26 cellular contexts compared by ENCODE assay signal in genomic region chr3:157051625-157052024, GRCh38.
DNase-seq lines count a peak whose midpoint lies in the region; ATAC-seq, FAIRE-seq and TF ChIP-seq lines count a peak whose summit lies in the region.
"Had no signal": no experiment of that assay in that cellular context is flagged by ENCODE, and none has a peak within 500 bp of the region (broad histone marks: within the 10 kb centered on the region; RNA-seq: fewer than 3 reads in every experiment).

No MANE protein-coding gene starts in this region.

- no peak for ATAC-seq in GM19023 (IDR thresholded peaks at IDR 0.05; ENCODE audit: unreplicated experiment)
- ATAC-seq in left lung: no peak
- no peak for ATAC-seq in stimulated activated naive B cell treated with anti-CD40 and anti-IgM and Interleukin-4, amounts not matched to agents 10 μg/mL and 1 μg/mL and 100 μg/mL, for 72 hours (replicated peaks)
- no peak for ATAC-seq in HG03280 (IDR thresholded peaks at IDR 0.05; ENCODE audit: unreplicated experiment)

- TF ChIP-seq POLR2A in GM12891 (IDR thresholded peaks at IDR 0.05; ENCODE audit: low read depth, low read length): no peak

- in situ Hi-C loops in SK-MEL-5 (cut with HindIII; ENCODE audit: low pct_unique_long_range_greater_than_20kb, low sequenced_read_pairs): no loop called here

- H3K4me1 Mint-ChIP-seq in stimulated activated naive B cell treated with anti-CD40 and anti-IgM and Interleukin-4, amounts not matched to agents 10 μg/mL and 1 μg/mL and 100 μg/mL, for 72 hours: peaks cover 2 to 7% of the 10 kb centered on the region in 2 donors
- H3K4me1 Mint-ChIP-seq: CD14-positive monocyte had no signal

- TF ChIP-seq CTCF in left lung (IDR thresholded peaks at IDR 0.05): no peak

- H3K36me3 Mint-ChIP-seq in stimulated activated naive B cell treated with anti-CD40 and anti-IgM and Interleukin-4, amounts not matched to agents 10 μg/mL and 1 μg/mL and 100 μg/mL, for 72 hours: no peaks in the 10 kb centered on the region
- H3K36me3 Mint-ChIP-seq: CD14-positive monocyte had no signal

- H3K36me3 ChIP-seq in ACC112 (ENCODE audit: insufficient read depth, low read length) (no peaks in the 10 kb centered on the region), left lung (no peaks in the 10 kb centered on the region)
- H3K36me3 ChIP-seq: BE2C; BLaER1 treated with 17β-estradiol and CSF1 and Interleukin-3, amounts not matched to agents 10 nM and 100 nM had no signal

- H3K27me3 Mint-ChIP-seq in stimulated activated naive B cell treated with anti-CD40 and anti-IgM and Interleukin-4, amounts not matched to agents 10 μg/mL and 1 μg/mL and 100 μg/mL, for 72 hours: no peaks in the 10 kb centered on the region

- peaks cover 0 to 2% of the 10 kb centered on the region in 2 donors for H3K9me3 Mint-ChIP-seq in stimulated activated naive B cell treated with anti-CD40 and anti-IgM and Interleukin-4, amounts not matched to agents 10 μg/mL and 1 μg/mL and 100 μg/mL, for 72 hours
- H3K9me3 Mint-ChIP-seq: CD4-positive, alpha-beta T cell had no signal

- no peak overlapping the region for H3K27ac Mint-ChIP-seq in stimulated activated naive B cell treated with anti-CD40 and anti-IgM and Interleukin-4, amounts not matched to agents 10 μg/mL and 1 μg/mL and 100 μg/mL, for 72 hours
- H3K27ac Mint-ChIP-seq: CD14-positive monocyte; CD4-positive, alpha-beta T cell had no signal

- no peaks in the 10 kb centered on the region for H3K27me3 ChIP-seq in ACC112 (ENCODE audit: insufficient read depth, low read length)
- no peaks in the 10 kb centered on the region for H3K27me3 ChIP-seq in left lung
- H3K27me3 ChIP-seq: BE2C; BLaER1 treated with 17β-estradiol and CSF1 and Interleukin-3, amounts not matched to agents 10 nM and 100 nM had no signal

- H3K4me1 ChIP-seq in ACC112 (ENCODE audit: control insufficient read depth, insufficient read depth, low read length, unreplicated experiment) (peaks cover 3% of the 10 kb centered on the region), left lung (no peaks in the 10 kb centered on the region)
- H3K4me1 ChIP-seq: BE2C, Caco-2 had no signal

- H3K79me2 ChIP-seq in ACC112 (ENCODE audit: control insufficient read depth, insufficient read depth, low read length, unreplicated experiment): no peaks in the 10 kb centered on the region

- FAIRE-seq in GM12891 (lab: Jason Lieb, UNC): peak; percentile 54
- FAIRE-seq: A204.1, GM12878, H1 had no signal

- H3K27ac ChIP-seq in ACC112 (ENCODE audit: low read depth, low read length): no peak overlapping the region
- H3K27ac ChIP-seq in left lung: no peak overlapping the region
- H3K27ac ChIP-seq: 22Rv1; BLaER1 treated with 17β-estradiol and CSF1 and Interleukin-3, amounts not matched to agents 10 nM and 100 nM; GM23248 had no signal

- DNase-seq in GM12891 (ENCODE audit: insufficient read length, low spot score) (no peak), SK-MEL-5 (ENCODE audit: low read depth, low spot score) (peak; percentile 68), foreskin melanocyte (peak; percentile 60), left lung (no peak)
- no peak for DNase-seq in stimulated activated naive B cell treated with anti-CD40 and anti-IgM and Interleukin-4, amounts not matched to agents 10 μg/mL and 1 μg/mL and 100 μg/mL, for 72 hours
- DNase-seq: ACHN; AML-193; BE2C; Caco-2; CD4-positive, alpha-beta T cell; DMS 273 treated with DMSO at 0.1 percent for 48 hours; DMS79; EL; GDM1; GM23248; H7; HCEC 1CT had no signal

- no peaks in the 10 kb centered on the region for H3K9me3 ChIP-seq in left lung
- H3K9me3 ChIP-seq: BE2C, Caco-2 had no signal

- no peak overlapping the region for H3K4me3 ChIP-seq in ACC112 (ENCODE audit: low read depth, low read length)
- H3K4me3 ChIP-seq in left lung: no peak overlapping the region
- H3K4me3 ChIP-seq: BLaER1 treated with 17β-estradiol and CSF1 and Interleukin-3, amounts not matched to agents 10 nM and 100 nM; GM12878; GM23248 had no signal

- intact Hi-C loops in left lung (cut with DNase I): no loop called here

- peak overlapping the region; percentile 6 for H2AFZ ChIP-seq in ACC112 (ENCODE audit: low read length, unreplicated experiment)
- H2AFZ ChIP-seq: GM23248 had no signal

- no peak overlapping the region for H3K4me3 Mint-ChIP-seq in stimulated activated naive B cell treated with anti-CD40 and anti-IgM and Interleukin-4, amounts not matched to agents 10 μg/mL and 1 μg/mL and 100 μg/mL, for 72 hours
- H3K4me3 Mint-ChIP-seq: CD14-positive monocyte; CD4-positive, alpha-beta T cell had no signal

TF ChIP-seq in GM12891, 5 proteins besides CTCF, POLR2A, EP300 and RAD21:
- TF ChIP-seq SPI1 (IDR thresholded peaks at IDR 0.05; ENCODE audit: low read depth, low read length) (no peak), TAF1 (IDR thresholded peaks at IDR 0.05; ENCODE audit: low read depth, low read length) (no peak), POU2F2 (IDR thresholded peaks at IDR 0.05; ENCODE audit: low read depth, low read length) (no peak)

Comparison
In these comparisons a context has a peak if more than half of its experiments do, and no peak if none do; other contexts are left out.
1. DNase-seq: peak in SK-MEL-5 (single experiment) and foreskin melanocyte (single experiment); none in GM12891 (single experiment), left lung (0 of 2) and stimulated activated naive B cell treated with anti-CD40 and anti-IgM and Interleukin-4, amounts not matched to agents 10 μg/mL and 1 μg/mL and 100 μg/mL, for 72 hours (single experiment).